Comparison of ENCODE assay signal across 11 cellular contexts in genomic region chr4:186069734-186070133, GRCh38. TPM values are rescaled to one million over a fixed set of nuclear protein-coding genes. Genes with fewer than 3 reads are reported as not detected.
DNase-seq lines count a peak whose midpoint lies in the region; TF ChIP-seq lines count a peak whose summit lies in the region.
"Had no signal": no experiment of that assay in that cellular context is flagged by ENCODE, and none has a peak within 500 bp of the region (broad histone marks: within the 10 kb centered on the region; RNA-seq: fewer than 3 reads in every experiment).

No MANE protein-coding gene starts in this region.

- H3K27me3 ChIP-seq in BLaER1 treated with 17β-estradiol and CSF1 and Interleukin-3, amounts not matched to agents 10 nM and 100 nM, result no peaks in the 10 kb centered on the region
- H3K27me3 ChIP-seq in Peyer's patch, result no peaks in the 10 kb centered on the region
- H3K27me3 ChIP-seq in prostate gland (replicated peaks; ENCODE audit: insufficient read depth), result no peaks in the 10 kb centered on the region

- no peak overlapping the region for H3K27ac ChIP-seq in BLaER1 treated with 17β-estradiol and CSF1 and Interleukin-3, amounts not matched to agents 10 nM and 100 nM
- peak overlapping the region in 2 of 4 donors; percentile 49 to 74 for H3K27ac ChIP-seq in Peyer's patch
- peak overlapping the region; percentile 66 to 68 for H3K27ac ChIP-seq in prostate gland

- H3K9me3 ChIP-seq in BLaER1 treated with 17β-estradiol and CSF1 and Interleukin-3, amounts not matched to agents 10 nM and 100 nM (replicated peaks in 1 of 11), result no peaks in the 10 kb centered on the region
- H3K9me3 ChIP-seq in Peyer's patch, result no peaks in the 10 kb centered on the region
- no peaks in the 10 kb centered on the region for H3K9me3 ChIP-seq in prostate gland

- no peak overlapping the region for H3K9ac ChIP-seq in BLaER1 treated with 17β-estradiol and CSF1 and Interleukin-3, amounts not matched to agents 10 nM and 100 nM

- WGBS in prostate gland, result 19% methylated on average over 4 of the region's 4 CpGs

- H3K27ac Mint-ChIP-seq in CD14-positive monocyte, result no peak overlapping the region
- H3K27ac Mint-ChIP-seq: activated CD4-positive, alpha-beta T cell treated with anti-CD3 and anti-CD28 coated beads for 36 hours had no signal

- TF ChIP-seq CTCF in Peyer's patch (IDR thresholded peaks at IDR 0.05) (no peak), fibroblast of the aortic adventitia (IDR thresholded peaks at IDR 0.05; ENCODE audit: insufficient read depth, low read length) (no peak), prostate gland (IDR thresholded peaks at IDR 0.05) (no peak), CD14-positive monocyte (IDR thresholded peaks at IDR 0.05) (no peak)

- peaks cover 0 to 9% (median 7%) of the 10 kb centered on the region in 3 donors for H3K27me3 Mint-ChIP-seq in CD14-positive monocyte (ENCODE audit: low read depth in 3 of 3)

- TF ChIP-seq POLR2A in Peyer's patch (IDR thresholded peaks at IDR 0.05) (no peak), prostate gland (IDR thresholded peaks at IDR 0.05) (no peak)

- no peak overlapping the region; a peak in 1 of 20 replicates for H3K4me3 ChIP-seq in BLaER1 treated with 17β-estradiol and CSF1 and Interleukin-3, amounts not matched to agents 10 nM and 100 nM
- peak overlapping the region in 3 of 4 donors; percentile 27 to 63 (median 57) for H3K4me3 ChIP-seq in Peyer's patch
- H3K4me3 ChIP-seq in fibroblast of the aortic adventitia (ENCODE audit: low read depth, low read length), result peak overlapping the region; percentile 64
- peak overlapping the region; percentile 29 to 44 for H3K4me3 ChIP-seq in prostate gland

- H4K20me1 ChIP-seq in BLaER1 treated with 17β-estradiol and CSF1 and Interleukin-3, amounts not matched to agents 10 nM and 100 nM, result no peaks in the 10 kb centered on the region

- H3K4me2 ChIP-seq in BLaER1 treated with 17β-estradiol and CSF1 and Interleukin-3, amounts not matched to agents 10 nM and 100 nM, result peak overlapping the region in 9 of 11 experiments; percentile 67 to 93 (median 82); a peak in 15 of 22 replicates

- no peak overlapping the region for H3K4me3 Mint-ChIP-seq in CD14-positive monocyte
- H3K4me3 Mint-ChIP-seq: neural crest cell had no signal

- DNase-seq in Peyer's patch (no peak), fibroblast of the aortic adventitia (ENCODE audit: low read depth) (no peak), prostate gland (ENCODE audit: low spot score) (no peak), SKM-1 (lab: John Stamatoyannopoulos, UW; ENCODE audit: unreplicated experiment) (no peak), CD14-positive monocyte (ENCODE audit: low spot score) (no peak), Kasumi-1 (lab: John Stamatoyannopoulos, UW) (no peak)
- DNase-seq in activated CD4-positive, alpha-beta T cell treated with anti-CD3 and anti-CD28 coated beads, Interleukin-2, amount 50 U/mL, for 4 hours, result no peak
- DNase-seq: activated CD4-positive, alpha-beta T cell treated with anti-CD3 and anti-CD28 coated beads for 36 hours; NCI-H2081 treated with DMSO at 0.1 percent for 48 hours had no signal

- peaks cover 20% of the 10 kb centered on the region for H3K4me1 Mint-ChIP-seq in CD14-positive monocyte

- intact Hi-C loops in prostate gland (cut with DNase I) (loop anchor here (5.0 to 10.0 kb wide), 2 partner anchors 133 to 515 kb away; no protein-coding TSS in a partner anchor), CD14-positive monocyte (cut with micrococcal nuclease) (no loop called here)

- peaks cover 0 to 3% (median 0%) of the 10 kb centered on the region in 7 donors for H3K9me3 Mint-ChIP-seq in CD14-positive monocyte
- H3K9me3 Mint-ChIP-seq: neural crest cell had no signal

- H3K36me3 Mint-ChIP-seq in CD14-positive monocyte, result no peaks in the 10 kb centered on the region

- H3K4me1 ChIP-seq in BLaER1 treated with 17β-estradiol and CSF1 and Interleukin-3, amounts not matched to agents 10 nM and 100 nM, result peaks cover 8 to 19% (median 14%) of the 10 kb centered on the region in 10 experiments
- H3K4me1 ChIP-seq in Peyer's patch, result peaks cover 0 to 8% (median 0%) of the 10 kb centered on the region in 4 donors
- no peaks in the 10 kb centered on the region for H3K4me1 ChIP-seq in prostate gland (replicated peaks)

- H3K36me3 ChIP-seq in BLaER1 treated with 17β-estradiol and CSF1 and Interleukin-3, amounts not matched to agents 10 nM and 100 nM, result no peaks in the 10 kb centered on the region
- H3K36me3 ChIP-seq in Peyer's patch (no peaks in the 10 kb centered on the region), prostate gland (no peaks in the 10 kb centered on the region)

RNA-seq across cellular contexts. Expression of gene TLR3, which starts 0.8 kb away (rescaled TPM):
- total RNA-seq in Peyer's patch (10 to 100 TPM in 3 of 4 donors, 1 to 10 TPM in 1; 5.0 to 49.4 (median 12.8) TPM), fibroblast of the aortic adventitia (ENCODE audit: low replicate concordance) (3.3 and 11.6 TPM in 2 replicates), prostate gland (1 to 10 TPM; 4.3 to 5.2 TPM)
- polyA plus RNA-seq in CD14-positive monocyte, result under 1 TPM in 1 of 2 donors, not detected in 1; 0.09 TPM
- total RNA-seq: activated CD4-positive, alpha-beta T cell treated with anti-CD3 and anti-CD28 coated beads for 36 hours had no signal

RNA-seq across cellular contexts. Expression of gene FAM149A, which starts 34.8 kb away (rescaled TPM):
- 10 to 100 TPM; 11.2 to 14.0 (median 12.6) TPM for total RNA-seq in Peyer's patch
- total RNA-seq in fibroblast of the aortic adventitia (ENCODE audit: low replicate concordance), result 10.8 and 15.6 TPM in 2 replicates
- total RNA-seq in prostate gland, result 10 to 100 TPM; 12.9 to 27.0 TPM
- polyA plus RNA-seq in CD14-positive monocyte, result not detected

Comparison
In these comparisons a context has a peak if more than half of its experiments do, and no peak if none do; other contexts are left out.
1. H3K27ac ChIP-seq: peak in prostate gland (2 of 2); none in BLaER1 treated with 17β-estradiol and CSF1 and Interleukin-3, amounts not matched to agents 10 nM and 100 nM (0 of 11).
2. H3K4me3 ChIP-seq: peak in Peyer's patch (3 of 4), fibroblast of the aortic adventitia (single experiment) and prostate gland (2 of 2); none in BLaER1 treated with 17β-estradiol and CSF1 and Interleukin-3, amounts not matched to agents 10 nM and 100 nM (0 of 10).